In genomic region chr13:33017410-33017929, GRCh38 we compare ENCODE assay signal across 8 cellular contexts. TPM values are rescaled to one million over a fixed set of nuclear protein-coding genes. Genes with fewer than 3 reads are reported as not detected.
DNase-seq lines count a peak whose midpoint lies in the region; ATAC-seq and FAIRE-seq lines count a peak whose summit lies in the region.

No MANE protein-coding gene starts in this region.

- ATAC-seq in HG02623 (IDR thresholded peaks at IDR 0.05; ENCODE audit: unreplicated experiment) (peak; percentile 51), left colon (peak; percentile 74)
- ATAC-seq in stimulated activated memory B cell treated with anti-CD40 and anti-IgM and Interleukin-4, amounts not matched to agents 10 μg/mL and 1 μg/mL and 100 μg/mL, for 72 hours, result peak; percentile 53

- H3K27me3 Mint-ChIP-seq in stimulated activated memory B cell treated with anti-CD40 and anti-IgM and Interleukin-4, amounts not matched to agents 10 μg/mL and 1 μg/mL and 100 μg/mL, for 72 hours, result peaks cover 75% of the 10 kb centered on the region

- H3K9me3 Mint-ChIP-seq in stimulated activated memory B cell treated with anti-CD40 and anti-IgM and Interleukin-4, amounts not matched to agents 10 μg/mL and 1 μg/mL and 100 μg/mL, for 72 hours, result no peaks in the 10 kb centered on the region

- intact Hi-C loops in left colon (cut with DNase I, micrococcal nuclease), result no loop called here

- H3K27ac Mint-ChIP-seq in stimulated activated memory B cell treated with anti-CD40 and anti-IgM and Interleukin-4, amounts not matched to agents 10 μg/mL and 1 μg/mL and 100 μg/mL, for 72 hours, result no peak overlapping the region

- FAIRE-seq in HTR-8/SVneo (lab: Jason Lieb, UNC), result no peak

- peaks cover 18% of the 10 kb centered on the region for H3K4me1 Mint-ChIP-seq in stimulated activated memory B cell treated with anti-CD40 and anti-IgM and Interleukin-4, amounts not matched to agents 10 μg/mL and 1 μg/mL and 100 μg/mL, for 72 hours

- H3K4me3 Mint-ChIP-seq in stimulated activated memory B cell treated with anti-CD40 and anti-IgM and Interleukin-4, amounts not matched to agents 10 μg/mL and 1 μg/mL and 100 μg/mL, for 72 hours, result no peak overlapping the region

- H3K36me3 Mint-ChIP-seq in stimulated activated memory B cell treated with anti-CD40 and anti-IgM and Interleukin-4, amounts not matched to agents 10 μg/mL and 1 μg/mL and 100 μg/mL, for 72 hours, result no peaks in the 10 kb centered on the region

- peak; percentile 23 for DNase-seq in SKM-1 treated with dmso at 0.1 percent for 144 hours (lab: John Stamatoyannopoulos, UW; ENCODE audit: unreplicated experiment)
- DNase-seq in SKM-1 (lab: John Stamatoyannopoulos, UW; ENCODE audit: unreplicated experiment), result no peak
- peak; percentile 72 for DNase-seq in NCI-H69 (lab: John Stamatoyannopoulos, UW)
- peak; percentile 13 for DNase-seq in cerebellar cortex (ENCODE audit: low spot score)
- DNase-seq in left colon, result peak; percentile 36 to 53
- no peak for DNase-seq in HTR-8/SVneo (ENCODE audit: insufficient read length, low spot score)

RNA-seq across cellular contexts. Expression of gene KL, which starts 1.2 kb away (rescaled TPM):
- 1 to 10 TPM; 1.0 to 2.0 TPM for total RNA-seq in left colon

Comparison
In these comparisons a context has a peak if more than half of its experiments do, and no peak if none do; other contexts are left out.
1. DNase-seq: peak in SKM-1 treated with dmso at 0.1 percent for 144 hours (single experiment), NCI-H69 (single experiment), cerebellar cortex (single experiment) and left colon (2 of 2); none in SKM-1 (single experiment) and HTR-8/SVneo (single experiment).
2. Peak in every context shown above with its lines, with median percentiles within 50 percentile points of each other: ATAC-seq.